8 cellular contexts compared by ENCODE assay signal in genomic region chr7:27641576-27642230, GRCh38. TPM values are rescaled to one million over a fixed set of nuclear protein-coding genes. Genes with fewer than 3 reads are reported as not detected.
DNase-seq lines count a peak whose midpoint lies in the region; ATAC-seq and TF ChIP-seq lines count a peak whose summit lies in the region.

No MANE protein-coding gene starts in this region.

- no peaks in the 10 kb centered on the region for H3K9me3 ChIP-seq in CD4-positive, CD25-positive, alpha-beta regulatory T cell (ENCODE audit: control insufficient read depth in 2 of 2, low read length in 2 of 2)
- no peaks in the 10 kb centered on the region for H3K9me3 ChIP-seq in RWPE2 (ENCODE audit: severe bottlenecking)

- H3K27ac ChIP-seq in CD4-positive, CD25-positive, alpha-beta regulatory T cell (ENCODE audit: insufficient read depth, low read length, poor library complexity, severe bottlenecking) = no peak overlapping the region
- peak overlapping the region; percentile 94 for H3K27ac ChIP-seq in RWPE2 (ENCODE audit: poor library complexity, severe bottlenecking)

- TF ChIP-seq CTCF in RWPE2 (IDR thresholded peaks at IDR 0.05; ENCODE audit: poor library complexity, severe bottlenecking) = no peak

- H3K36me3 Mint-ChIP-seq in CD4-positive, CD25-positive, alpha-beta regulatory T cell = peaks cover 36% of the 10 kb centered on the region
- H3K36me3 Mint-ChIP-seq in immature natural killer cell = peaks cover 0 to 19% (median 14%) of the 10 kb centered on the region in 3 donors

- peaks cover under 1% of the 10 kb centered on the region for H3K4me1 ChIP-seq in CD4-positive, CD25-positive, alpha-beta regulatory T cell (ENCODE audit: control insufficient read depth, insufficient read depth, low read length, poor library complexity, severe bottlenecking)
- H3K4me1 ChIP-seq in RWPE2 (ENCODE audit: insufficient read depth, poor library complexity, severe bottlenecking) = peaks cover 39% of the 10 kb centered on the region

- H3K4me3 Mint-ChIP-seq in CD4-positive, CD25-positive, alpha-beta regulatory T cell = no peak overlapping the region
- peak overlapping the region in 4 of 5 donors; percentile 9 to 59 (median 36) for H3K4me3 Mint-ChIP-seq in immature natural killer cell

- peaks cover 0 to 4% (median 0%) of the 10 kb centered on the region in 7 donors for H3K9me3 Mint-ChIP-seq in CD4-positive, CD25-positive, alpha-beta regulatory T cell
- H3K9me3 Mint-ChIP-seq in immature natural killer cell = no peaks in the 10 kb centered on the region

- DNase-seq in CD4-positive, CD25-positive, alpha-beta regulatory T cell = peak in 1 of 3 donors; percentile 25
- DNase-seq in RWPE2 (ENCODE audit: low spot score) (no peak), immature natural killer cell (no peak), CD1c-positive myeloid dendritic cell (ENCODE audit: extremely low spot score) (no peak), nucleus accumbens (lab: John Stamatoyannopoulos, UW) (no peak)
- DNase-seq in stimulated activated CD4-positive, alpha-beta T cell treated with anti-CD3 and anti-CD28 coated beads, Interleukin-2, amount 100 ng/mL, for 48 hours = no peak

- H3K4me3 ChIP-seq in CD4-positive, CD25-positive, alpha-beta regulatory T cell (ENCODE audit: low read depth, low read length) = peak overlapping the region; percentile 39
- H3K4me3 ChIP-seq in RWPE2 (ENCODE audit: severe bottlenecking) = no peak overlapping the region

- no peaks in the 10 kb centered on the region for H3K36me3 ChIP-seq in CD4-positive, CD25-positive, alpha-beta regulatory T cell (ENCODE audit: control insufficient read depth, insufficient read depth, low read length)
- H3K36me3 ChIP-seq in RWPE2 (ENCODE audit: low read depth) = peaks cover 18% of the 10 kb centered on the region

- H3K27ac Mint-ChIP-seq in CD4-positive, CD25-positive, alpha-beta regulatory T cell = peak overlapping the region in 2 of 3 donors; percentile 16 to 37
- H3K27ac Mint-ChIP-seq in immature natural killer cell = peak overlapping the region; percentile 12 to 62 (median 19)

- H3K4me1 Mint-ChIP-seq in CD4-positive, CD25-positive, alpha-beta regulatory T cell = peaks cover 29 to 51% (median 32%) of the 10 kb centered on the region in 4 donors
- H3K4me1 Mint-ChIP-seq in immature natural killer cell = peaks cover 15 to 22% of the 10 kb centered on the region in 2 donors

- ATAC-seq in CD4-positive, CD25-positive, alpha-beta regulatory T cell (ENCODE audit: low read depth in 2 of 2) = no peak
- peak; percentile 87 for ATAC-seq in GM21423 (IDR thresholded peaks at IDR 0.05; ENCODE audit: unreplicated experiment)
- ATAC-seq in RWPE2 (ENCODE audit: low read depth) = peak; percentile 50
- no peak for ATAC-seq in GM21515 (IDR thresholded peaks at IDR 0.05; ENCODE audit: unreplicated experiment)

- no peaks in the 10 kb centered on the region for H3K27me3 ChIP-seq in CD4-positive, CD25-positive, alpha-beta regulatory T cell (ENCODE audit: control insufficient read depth, insufficient read depth, low read length)
- H3K27me3 ChIP-seq in RWPE2 (ENCODE audit: insufficient read depth, poor library complexity, severe bottlenecking) = no peaks in the 10 kb centered on the region

- no peaks in the 10 kb centered on the region for H3K27me3 Mint-ChIP-seq in CD4-positive, CD25-positive, alpha-beta regulatory T cell
- peaks cover 0 to 3% (median under 1%) of the 10 kb centered on the region in 3 donors for H3K27me3 Mint-ChIP-seq in immature natural killer cell (ENCODE audit: low read depth in 3 of 3)

RNA-seq across cellular contexts. Expression of gene HIBADH, which starts 21.0 kb away (rescaled TPM):
- 6.1 TPM for total RNA-seq in CD4-positive, CD25-positive, alpha-beta regulatory T cell
- 10 to 100 TPM; 24.8 to 33.0 (median 28.4) TPM for polyA plus RNA-seq in CD4-positive, CD25-positive, alpha-beta regulatory T cell
- 10 to 100 TPM; 24.9 to 41.1 (median 28.4) TPM for polyA plus RNA-seq in immature natural killer cell

Comparison
In these comparisons a context has a peak if more than half of its experiments do, and no peak if none do; other contexts are left out.
1. ATAC-seq: peak in GM21423 (single experiment) and RWPE2 (single experiment); none in CD4-positive, CD25-positive, alpha-beta regulatory T cell (0 of 2) and GM21515 (single experiment).
2. H3K4me3 Mint-ChIP-seq: peak in immature natural killer cell (4 of 5); none in CD4-positive, CD25-positive, alpha-beta regulatory T cell (0 of 4).